In the genomic region with DNA sequence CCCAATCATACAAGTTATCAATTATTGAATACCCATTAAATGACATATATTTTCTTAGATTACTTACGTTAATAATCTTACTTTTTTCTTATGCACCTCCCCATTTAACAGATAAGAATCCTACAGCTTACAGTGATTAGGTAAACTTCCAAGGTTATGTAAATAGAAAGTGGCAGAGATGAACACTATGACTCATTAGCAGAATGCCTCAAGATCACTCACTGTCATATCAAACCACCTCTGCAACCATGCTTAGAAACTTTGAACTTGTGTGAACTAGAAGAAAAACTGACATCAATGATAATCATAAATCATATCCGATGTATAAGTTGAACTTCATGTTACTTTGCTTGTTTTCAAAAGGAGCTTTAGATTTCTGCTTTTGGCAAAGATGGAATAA, we compare ENCODE assay signal across 22 cellular contexts.
DNase-seq lines count a peak whose midpoint lies in the region; ATAC-seq and TF ChIP-seq lines count a peak whose summit lies in the region.
"Had no signal": no experiment of that assay in that cellular context is flagged by ENCODE, and none has a peak within 500 bp of the region (broad histone marks: within the 10 kb centered on the region; RNA-seq: fewer than 3 reads in every experiment).

No MANE protein-coding gene starts in this region.

- H3K36me3 Mint-ChIP-seq in naive thymus-derived CD4-positive, alpha-beta T cell: peaks cover 0 to 5% (median 0%) of the 10 kb centered on the region in 5 donors
- H3K36me3 Mint-ChIP-seq: activated CD4-positive, alpha-beta memory T cell treated with anti-CD3 and anti-CD28 coated beads for 36 hours; CD4-positive, CD25-positive, alpha-beta regulatory T cell; memory B cell had no signal

- peaks cover 0 to 10% (median 5%) of the 10 kb centered on the region in 5 donors for H3K27me3 Mint-ChIP-seq in naive thymus-derived CD4-positive, alpha-beta T cell
- H3K27me3 Mint-ChIP-seq: activated B cell treated with CpG ODN at 0.5 μM for 24 hours; activated CD4-positive, alpha-beta memory T cell treated with anti-CD3 and anti-CD28 coated beads for 36 hours; activated naive CD8-positive, alpha-beta T cell treated with anti-CD3 and anti-CD28 coated beads, Interleukin-2, amount 50 U/mL, for 24 hours; CD4-positive, CD25-positive, alpha-beta regulatory T cell had no signal

- intact Hi-C loops in naive thymus-derived CD4-positive, alpha-beta T cell (cut with micrococcal nuclease): no loop called here

- no peak for TF ChIP-seq CTCF in fibroblast of pulmonary artery (IDR thresholded peaks at IDR 0.05; ENCODE audit: low read length, missing control alignments)

- POLR2A ChIA-PET in naive thymus-derived CD4-positive, alpha-beta T cell (lab: Charles Lee): no interaction called here

- DNase-seq in fibroblast of pulmonary artery (ENCODE audit: low read depth): peak; percentile 1
- no peak for DNase-seq in C1 segment of cervical spinal cord (lab: John Stamatoyannopoulos, UW)
- DNase-seq in naive thymus-derived CD4-positive, alpha-beta T cell: no peak
- DNase-seq in midbrain (lab: John Stamatoyannopoulos, UW): no peak
- DNase-seq: activated B cell treated with CpG ODN at 0.5 μM for 24 hours; activated CD4-positive, alpha-beta memory T cell treated with anti-CD3 and anti-CD28 coated beads for 36 hours; activated effector memory CD4-positive, alpha-beta T cell treated with anti-CD3 and anti-CD28 coated beads, Interleukin-2, amount 50 U/mL, for 16 hours; activated naive CD8-positive, alpha-beta T cell treated with anti-CD3 and anti-CD28 coated beads, Interleukin-2, amount 50 U/mL, for 24 hours; CD4-positive, CD25-positive, alpha-beta regulatory T cell; effector CD4-positive, alpha-beta T cell; NCI-H1436 treated with DMSO at 0.1 percent for 48 hours; NCI-H526 treated with DMSO at 0.1 percent for 48 hours; stimulated activated CD4-positive, alpha-beta T cell treated with anti-CD3 and anti-CD28 coated beads, Interleukin-2, amount 100 ng/mL, for 48 hours; stimulated activated naive CD4-positive, alpha-beta T cell; T1000 had no signal

- no peak overlapping the region for H3K4me3 ChIP-seq in fibroblast of pulmonary artery (replicated peaks; ENCODE audit: low read depth, low read length)
- no peak overlapping the region for H3K4me3 ChIP-seq in naive thymus-derived CD4-positive, alpha-beta T cell (ENCODE audit: low read length)
- H3K4me3 ChIP-seq: esophagus muscularis mucosa, thoracic aorta had no signal

- no peaks in the 10 kb centered on the region for H3K36me3 ChIP-seq in naive thymus-derived CD4-positive, alpha-beta T cell (ENCODE audit: control insufficient read depth in 2 of 3, insufficient read depth in 3 of 3, low read length in 3 of 3)
- H3K36me3 ChIP-seq: esophagus muscularis mucosa, thoracic aorta had no signal

- no peaks in the 10 kb centered on the region for H3K27me3 ChIP-seq in naive thymus-derived CD4-positive, alpha-beta T cell (ENCODE audit: control insufficient read depth in 2 of 2, insufficient read depth in 2 of 2, low read length in 2 of 2)
- H3K27me3 ChIP-seq: esophagus muscularis mucosa had no signal

- peaks cover 0 to 13% (median 5%) of the 10 kb centered on the region in 11 donors for H3K9me3 Mint-ChIP-seq in naive thymus-derived CD4-positive, alpha-beta T cell

- H3K4me3 Mint-ChIP-seq in naive thymus-derived CD4-positive, alpha-beta T cell: no peak overlapping the region
- H3K4me3 Mint-ChIP-seq: activated B cell treated with CpG ODN at 0.5 μM for 24 hours; activated CD4-positive, alpha-beta memory T cell treated with anti-CD3 and anti-CD28 coated beads for 36 hours; activated naive CD8-positive, alpha-beta T cell treated with anti-CD3 and anti-CD28 coated beads, Interleukin-2, amount 50 U/mL, for 24 hours; CD4-positive, CD25-positive, alpha-beta regulatory T cell; memory B cell had no signal

- no peak overlapping the region for H3K27ac ChIP-seq in naive thymus-derived CD4-positive, alpha-beta T cell (ENCODE audit: low read depth, low read length)
- H3K27ac ChIP-seq: esophagus muscularis mucosa, thoracic aorta had no signal

- CTCF ChIA-PET in naive thymus-derived CD4-positive, alpha-beta T cell (lab: Charles Lee): no interaction called here

- no peak overlapping the region for H3K27ac Mint-ChIP-seq in naive thymus-derived CD4-positive, alpha-beta T cell
- H3K27ac Mint-ChIP-seq: activated B cell treated with CpG ODN at 0.5 μM for 24 hours; activated CD4-positive, alpha-beta memory T cell treated with anti-CD3 and anti-CD28 coated beads for 36 hours; activated naive CD8-positive, alpha-beta T cell treated with anti-CD3 and anti-CD28 coated beads, Interleukin-2, amount 50 U/mL, for 24 hours; CD4-positive, CD25-positive, alpha-beta regulatory T cell; memory B cell had no signal

- ATAC-seq in GM18498 (IDR thresholded peaks at IDR 0.05; ENCODE audit: unreplicated experiment) (peak; percentile 56), GM21360 (IDR thresholded peaks at IDR 0.05; ENCODE audit: unreplicated experiment) (peak; percentile 64), HG03520 (IDR thresholded peaks at IDR 0.05; ENCODE audit: unreplicated experiment) (peak; percentile 58), HG03460 (IDR thresholded peaks at IDR 0.05; ENCODE audit: unreplicated experiment) (no peak)
- no peak for ATAC-seq in naive thymus-derived CD4-positive, alpha-beta T cell
- ATAC-seq: activated naive CD8-positive, alpha-beta T cell treated with anti-CD3 and anti-CD28 coated beads, Interleukin-2, amount 50 U/mL, for 24 hours had no signal

- no peaks in the 10 kb centered on the region for H3K9me3 ChIP-seq in naive thymus-derived CD4-positive, alpha-beta T cell (ENCODE audit: control insufficient read depth in 2 of 3, low read length in 3 of 3)
- H3K9me3 ChIP-seq: esophagus muscularis mucosa, thoracic aorta had no signal

- H3K4me1 ChIP-seq in naive thymus-derived CD4-positive, alpha-beta T cell (ENCODE audit: control insufficient read depth in 2 of 2, insufficient read depth in 2 of 2, low read length in 2 of 2): no peaks in the 10 kb centered on the region

- H3K4me1 Mint-ChIP-seq in naive thymus-derived CD4-positive, alpha-beta T cell: no peaks in the 10 kb centered on the region
- H3K4me1 Mint-ChIP-seq: activated B cell treated with CpG ODN at 0.5 μM for 24 hours; activated naive CD8-positive, alpha-beta T cell treated with anti-CD3 and anti-CD28 coated beads, Interleukin-2, amount 50 U/mL, for 24 hours; CD4-positive, CD25-positive, alpha-beta regulatory T cell; memory B cell had no signal

Comparison
In these comparisons a context has a peak if more than half of its experiments do, and no peak if none do; other contexts are left out.
1. ATAC-seq: peak in GM18498 (single experiment), GM21360 (single experiment) and HG03520 (single experiment); none in HG03460 (single experiment) and naive thymus-derived CD4-positive, alpha-beta T cell (single experiment).